In genomic region chr17:43360376-43360738, GRCh38 we compare ENCODE assay signal across 8 cellular contexts. TPM values are rescaled to one million over a fixed set of nuclear protein-coding genes. Genes with fewer than 3 reads are reported as not detected.
A peak's percentile ranks its signal among the peaks of the same experiment; 100 is the strongest.
DNase-seq lines count a peak whose midpoint lies in the region; ATAC-seq and TF ChIP-seq lines count a peak whose summit lies in the region.

No MANE protein-coding gene starts in this region.

- peaks cover 0 to 3% of the 10 kb centered on the region in 2 donors for H3K27me3 Mint-ChIP-seq in natural killer cell (ENCODE audit: low read depth in 2 of 2)

- no peaks in the 10 kb centered on the region for H3K9me3 Mint-ChIP-seq in natural killer cell

- TF ChIP-seq CTCF in natural killer cell (IDR thresholded peaks at IDR 0.05) = no peak

- peak; percentile 57 for DNase-seq in NK-92 (lab: John Stamatoyannopoulos, UW; ENCODE audit: unreplicated experiment)
- peak; percentile 62 for DNase-seq in activated CD8-positive, alpha-beta memory T cell treated with anti-CD3 and anti-CD28 coated beads, Interleukin-2, amount 50 U/mL, for 24 hours (ENCODE audit: extremely low read depth)
- DNase-seq in erythroblast (lab: John Stamatoyannopoulos, UW) = peak; percentile 93 to 94
- DNase-seq in natural killer cell = peak; percentile 49
- peak in 5 of 49 donors; percentile 16 to 64 (median 39) for DNase-seq in substantia nigra (lab: John Stamatoyannopoulos, UW)
- DNase-seq in EL = no peak

- no peak for TF ChIP-seq POLR2A in erythroblast (IDR thresholded peaks at IDR 0.05; ENCODE audit: low read length)

- peak overlapping the region; percentile 91 for H3K4me3 Mint-ChIP-seq in natural killer cell

- peaks cover 29% of the 10 kb centered on the region in 2 donors for H3K4me1 Mint-ChIP-seq in natural killer cell

- ATAC-seq in GM18499 (IDR thresholded peaks at IDR 0.05; ENCODE audit: insufficient read depth, unreplicated experiment) (peak; percentile 9), HG03097 (IDR thresholded peaks at IDR 0.05; ENCODE audit: low FRiP score, unreplicated experiment) (peak; percentile 19), natural killer cell (peak in 2 of 3 donors; percentile 43 to 47)

- peak overlapping the region; percentile 98 for H3K27ac ChIP-seq in substantia nigra (ENCODE audit: low read depth, low read length, poor library complexity, severe bottlenecking)

- intact Hi-C loops in natural killer cell (cut with micrococcal nuclease) = loop anchor here (1.0 to 10.0 kb wide), 3 partner anchors 28 to 1864 kb away; partner anchors contain the start of genes FMNL1, RND2 and VAT1

- no peaks in the 10 kb centered on the region for H3K36me3 Mint-ChIP-seq in natural killer cell

- peak overlapping the region; percentile 98 to 99 for H3K27ac Mint-ChIP-seq in natural killer cell

RNA-seq across cellular contexts. Expression of gene ARL4D, which starts 38.4 kb away (rescaled TPM):
- 1 to 10 TPM; 4.1 to 6.9 (median 5.3) TPM for total RNA-seq in natural killer cell
